In the genomic region with DNA sequence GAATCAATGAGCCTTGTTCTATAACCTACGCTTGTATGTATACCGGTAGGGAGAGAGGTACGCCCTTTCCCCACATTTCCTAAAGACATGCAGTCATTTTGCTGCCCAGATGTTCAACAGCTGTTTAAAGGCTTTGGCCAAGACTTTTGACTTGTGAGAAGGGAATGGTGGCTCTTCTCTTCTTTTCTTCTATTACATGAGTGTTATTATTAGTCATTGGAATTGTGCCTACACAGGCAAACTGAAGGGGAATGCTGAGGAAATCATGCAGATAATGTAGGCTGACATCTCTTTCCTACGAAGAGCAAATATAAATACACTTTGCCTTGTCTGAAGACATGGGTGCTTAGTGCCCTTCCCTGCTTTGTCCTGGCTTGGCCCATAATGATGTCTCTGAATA, we compare ENCODE assay signal across 26 cellular contexts.
"Had no signal": no experiment of that assay in that cellular context is flagged by ENCODE, and none has a peak within 500 bp of the region (broad histone marks: within the 10 kb centered on the region; RNA-seq: fewer than 3 reads in every experiment).

No MANE protein-coding gene starts in this region.

- H3K27ac Mint-ChIP-seq: effector memory CD8-positive, alpha-beta T cell; immature natural killer cell; memory B cell; natural killer cell had no signal

- DNase-seq: dermis blood vessel endothelial cell; effector memory CD8-positive, alpha-beta T cell; erythroblast; esophagus squamous epithelium; foreskin melanocyte; hypothalamus; immature natural killer cell; kidney; natural killer cell; occipital lobe; pancreas; retina; right lobe of liver; stimulated activated CD4-positive, alpha-beta T cell treated with anti-CD3 and anti-CD28 coated beads, Interleukin-12 subunit alpha, Interleukin-12 subunit beta, amount 100 ng/mL, for 4 hours; stimulated activated CD4-positive, alpha-beta T cell treated with anti-CD3 and anti-CD28 coated beads, Interleukin-1b, Interleukin-23, amount 100 ng/mL, for 48 hours; stimulated activated CD4-positive, alpha-beta T cell treated with anti-CD3 and anti-CD28 coated beads, Interleukin-4, amount 100 ng/mL, for 1 hour; stimulated activated CD8-positive, alpha-beta memory T cell treated with anti-CD3 and anti-CD28 coated beads, Interleukin-4, amount 100 ng/mL, for 48 hours; stimulated activated naive CD4-positive, alpha-beta T cell; stomach; thyroid gland; trophoblast cell had no signal

- H3K4me3 Mint-ChIP-seq: effector memory CD8-positive, alpha-beta T cell; immature natural killer cell; memory B cell; natural killer cell had no signal

- H3K4me1 Mint-ChIP-seq: immature natural killer cell, memory B cell, natural killer cell had no signal

- H3K4me3 ChIP-seq: coronary artery, esophagus squamous epithelium, lung, pancreas, right lobe of liver, smooth muscle cell, stomach, thyroid gland, vagina had no signal

- H3K36me3 Mint-ChIP-seq: immature natural killer cell, memory B cell, natural killer cell had no signal

- H3K9me3 Mint-ChIP-seq: memory B cell, natural killer cell had no signal
